ENCODE assay signal across 11 cellular contexts in the genomic region with DNA sequence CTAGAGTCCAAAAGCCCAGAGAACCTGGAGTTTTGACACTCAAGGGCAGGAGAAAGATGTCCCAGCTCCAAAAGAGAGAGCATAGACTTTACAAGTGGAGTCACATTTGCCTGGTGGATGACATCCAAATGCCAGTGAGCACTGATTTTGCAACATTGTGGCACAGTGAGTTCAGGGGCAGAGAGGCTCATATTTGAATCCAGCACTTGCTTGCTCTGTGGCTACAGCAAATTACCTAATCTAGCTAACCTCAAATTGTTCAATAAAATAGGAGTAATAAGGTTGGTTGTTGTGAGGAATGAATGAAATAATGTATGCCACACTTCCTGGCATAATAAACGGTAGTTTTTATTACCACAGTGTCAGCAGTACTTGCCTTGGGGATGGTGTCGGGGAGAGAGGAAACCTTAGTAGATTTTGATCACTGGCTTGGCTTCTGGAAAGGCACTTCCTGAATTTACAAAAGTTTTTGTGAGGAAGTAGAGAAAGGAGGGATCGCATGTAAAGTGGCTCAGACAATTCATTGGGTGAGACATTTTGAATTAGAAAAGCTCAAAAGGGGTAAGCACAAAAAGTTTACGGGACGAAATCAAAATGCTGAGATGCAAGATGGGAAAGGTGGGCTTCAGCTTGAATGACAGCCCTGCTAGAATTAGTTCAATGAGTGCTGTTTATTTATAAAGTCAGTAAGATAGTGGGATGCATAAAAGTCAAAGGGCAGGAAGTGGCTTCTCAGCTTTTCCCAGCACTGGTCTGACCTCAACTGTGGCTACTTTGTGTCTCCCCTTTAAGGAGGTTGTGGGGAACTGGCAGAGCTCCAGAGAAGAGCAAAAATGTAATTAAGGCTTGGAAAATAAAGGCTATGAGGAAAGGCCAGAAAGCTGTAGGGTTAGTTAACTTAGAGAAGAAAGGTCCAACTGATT.
DNase-seq lines count a peak whose midpoint lies in the region; ATAC-seq, FAIRE-seq and TF ChIP-seq lines count a peak whose summit lies in the region.
"Had no signal": no experiment of that assay in that cellular context is flagged by ENCODE, and none has a peak within 500 bp of the region (broad histone marks: within the 10 kb centered on the region; RNA-seq: fewer than 3 reads in every experiment).

No MANE protein-coding gene starts in this region.

- H3K9ac ChIP-seq in MM.1S (ENCODE audit: low read length): no peak overlapping the region

- 0 out of 2 replicates have a peak overlapping the region, but pooled peaks have one; percentile 4 for H2AFZ ChIP-seq in MM.1S (ENCODE audit: low read length)

- no peak for TF ChIP-seq POLR2A in erythroblast (IDR thresholded peaks at IDR 0.05; ENCODE audit: low read length)

- H3K4me1 ChIP-seq in MM.1S (ENCODE audit: low read length): peaks cover 10% of the 10 kb centered on the region
- peaks cover 10% of the 10 kb centered on the region for H3K4me1 ChIP-seq in mesodermal cell (ENCODE audit: control insufficient read depth, insufficient read depth, low read length, poor library complexity, severe bottlenecking)

- H3K9me3 ChIP-seq in MM.1S (replicated peaks; ENCODE audit: insufficient read depth, low read length) (no peaks in the 10 kb centered on the region), mesodermal cell (ENCODE audit: control insufficient read depth, low read length) (no peaks in the 10 kb centered on the region)

- H3K27ac ChIP-seq in MM.1S (ENCODE audit: low read length) (no peak overlapping the region), mesodermal cell (ENCODE audit: low read depth, low read length, severe bottlenecking) (peak overlapping the region; percentile 65)

- H3K4me2 ChIP-seq in MM.1S (ENCODE audit: low read depth, low read length): no peak overlapping the region

- peak; percentile 72 for FAIRE-seq in bronchial epithelial cell (lab: Jason Lieb, UNC)

- H3K36me3 ChIP-seq in MM.1S (replicated peaks; ENCODE audit: insufficient read depth, low read length) (no peaks in the 10 kb centered on the region), bronchial epithelial cell (ENCODE audit: control insufficient read depth, insufficient read depth, low read length) (no peaks in the 10 kb centered on the region), mesodermal cell (ENCODE audit: control insufficient read depth, insufficient read depth, low read length) (no peaks in the 10 kb centered on the region)

- TF ChIP-seq CTCF in AG09309 (IDR thresholded peaks at IDR 0.05; ENCODE audit: control insufficient read depth, insufficient read depth, low read depth, low read length, missing control alignments): no peak
- no peak for TF ChIP-seq CTCF in MM.1S (IDR thresholded peaks at IDR 0.05; ENCODE audit: low read length)
- TF ChIP-seq CTCF in bronchial epithelial cell (IDR thresholded peaks at IDR 0.05; ENCODE audit: insufficient read depth, low read length, severe bottlenecking): no peak

- H3F3A ChIP-seq in MM.1S (ENCODE audit: insufficient read depth, low read length): no peaks in the 10 kb centered on the region

- H3K27me3 ChIP-seq in MM.1S (replicated peaks; ENCODE audit: insufficient read depth, low read length): no peaks in the 10 kb centered on the region
- no peaks in the 10 kb centered on the region for H3K27me3 ChIP-seq in bronchial epithelial cell (ENCODE audit: control insufficient read depth, insufficient read depth, low read length)

- no peaks in the 10 kb centered on the region for H4K20me1 ChIP-seq in MM.1S (ENCODE audit: insufficient read depth, low read length)

- no peaks in the 10 kb centered on the region for H3K9me2 ChIP-seq in MM.1S (replicated peaks; ENCODE audit: insufficient read depth, low read length)

- 85 to 89% methylated on average over 5 of the region's 5 CpGs for WGBS in mesodermal cell (ENCODE audit: insufficient coverage in 2 of 2), 2 experiments

- no peak overlapping the region for H3K4me3 ChIP-seq in AG09309 (ENCODE audit: control insufficient read depth, low read depth, low read length)
- H3K4me3 ChIP-seq in MM.1S (ENCODE audit: low read length): no peak overlapping the region
- H3K4me3 ChIP-seq in bronchial epithelial cell (ENCODE audit: low read depth, low read length): no peak overlapping the region
- no peak overlapping the region for H3K4me3 ChIP-seq in mesodermal cell (ENCODE audit: extremely low read depth, insufficient read depth, low read length, poor library complexity, severe bottlenecking)

- peak; percentile 71 for DNase-seq in AG09309 (ENCODE audit: low read depth)
- no peak for DNase-seq in MM.1S
- DNase-seq in bronchial epithelial cell (ENCODE audit: low read depth): no peak
- DNase-seq in EL: no peak
- no peak for DNase-seq in erythroblast (lab: John Stamatoyannopoulos, UW)
- DNase-seq: activated effector memory CD4-positive, alpha-beta T cell treated with anti-CD3 and anti-CD28 coated beads, Interleukin-2, amount 50 U/mL, for 16 hours; DMS153; NCI-H524 had no signal

- H3K79me2 ChIP-seq in MM.1S (ENCODE audit: low read length): no peaks in the 10 kb centered on the region

- no peak for ATAC-seq in HG02610 (IDR thresholded peaks at IDR 0.05; ENCODE audit: unreplicated experiment)
- no peak for ATAC-seq in HG03095 (IDR thresholded peaks at IDR 0.05; ENCODE audit: unreplicated experiment)
